Comparison of ENCODE assay signal across 2 cellular contexts in genomic region chr4:72567821-72568620, GRCh38.
TF ChIP-seq lines count a peak whose summit lies in the region.

No MANE protein-coding gene starts in this region.

TF ChIP-seq in SK-N-SH, 30 proteins besides CTCF, POLR2A, EP300 and RAD21 (continued from another document and continues in another):
- TF ChIP-seq PBX3 (IDR thresholded peaks at IDR 0.05) (peak; percentile 37; the same call in 1 of the 2 replicates), TAF1 (IDR thresholded peaks at IDR 0.05; ENCODE audit: borderline replicate concordance, low read depth, low read length) (no peak; the same call in 1 of the 2 replicates), POLR2AphosphoS5 (IDR thresholded peaks at IDR 0.05; ENCODE audit: low read depth, low read length) (no peak; the same call in 1 of the 2 replicates), JUND (IDR thresholded peaks at IDR 0.05) (0 out of 2 replicates have a peak, but pooled peaks have one; percentile 13), ZBTB33 (IDR thresholded peaks at IDR 0.05; ENCODE audit: borderline replicate concordance, low read depth) (no peak), NFIC (IDR thresholded peaks at IDR 0.05; ENCODE audit: borderline replicate concordance) (0 out of 2 replicates have a peak, but pooled peaks have one; percentile 6), CHD2 (IDR thresholded peaks at IDR 0.05; ENCODE audit: low read length, partially characterized antibody) (peak; percentile 65), TCF12 (IDR thresholded peaks at IDR 0.05) (peak; percentile 44; the same call in 1 of the 2 replicates), MAX (IDR thresholded peaks at IDR 0.05; ENCODE audit: low read depth) (peak; percentile 90), ELF1 (IDR thresholded peaks at IDR 0.05) (peak; percentile 58; the same call in 1 of the 2 replicates), GABPA (IDR thresholded peaks at IDR 0.05; ENCODE audit: low read depth) (no peak), RXRA (IDR thresholded peaks at IDR 0.05; ENCODE audit: borderline replicate concordance, low read depth) (no peak), FOXJ3 (CRISPR knock-in tag; IDR thresholded peaks at IDR 0.05) (no peak), NRF1 (IDR thresholded peaks at IDR 0.05; ENCODE audit: low read depth, low read length) (no peak), MEF2A (IDR thresholded peaks at IDR 0.05; ENCODE audit: borderline replicate concordance, low read depth) (no peak), GATA2 (CRISPR knock-in tag; IDR thresholded peaks at IDR 0.05) (no peak), FOXM1 (IDR thresholded peaks at IDR 0.05; ENCODE audit: low read depth) (no peak), TEAD4 (IDR thresholded peaks at IDR 0.05; ENCODE audit: borderline replicate concordance, insufficient read depth) (no peak), EZH2phosphoT487 (IDR thresholded peaks at IDR 0.05; ENCODE audit: borderline replicate concordance, low read depth) (no peak), USF2 (IDR thresholded peaks at IDR 0.05; ENCODE audit: borderline replicate concordance, low read depth, low read length) (no peak), SIN3A (IDR thresholded peaks at IDR 0.05; ENCODE audit: borderline replicate concordance, low read depth, low read length) (peak; percentile 84), SMC3 (IDR thresholded peaks at IDR 0.05; ENCODE audit: low read depth, low read length) (no peak), REST (IDR thresholded peaks at IDR 0.05; ENCODE audit: low read depth, low read length) (no peak)

TF ChIP-seq in HepG2, 621 proteins besides CTCF, POLR2A, EP300 and RAD21 (continued from another document):
- TF ChIP-seq RAD51 (IDR thresholded peaks at IDR 0.05; ENCODE audit: borderline replicate concordance): no peak
- no peak for TF ChIP-seq TMF1 (CRISPR knock-in tag; IDR thresholded peaks at IDR 0.05; ENCODE audit: low read depth)
